Comparison of ENCODE assay signal across 12 cellular contexts in the genomic region with DNA sequence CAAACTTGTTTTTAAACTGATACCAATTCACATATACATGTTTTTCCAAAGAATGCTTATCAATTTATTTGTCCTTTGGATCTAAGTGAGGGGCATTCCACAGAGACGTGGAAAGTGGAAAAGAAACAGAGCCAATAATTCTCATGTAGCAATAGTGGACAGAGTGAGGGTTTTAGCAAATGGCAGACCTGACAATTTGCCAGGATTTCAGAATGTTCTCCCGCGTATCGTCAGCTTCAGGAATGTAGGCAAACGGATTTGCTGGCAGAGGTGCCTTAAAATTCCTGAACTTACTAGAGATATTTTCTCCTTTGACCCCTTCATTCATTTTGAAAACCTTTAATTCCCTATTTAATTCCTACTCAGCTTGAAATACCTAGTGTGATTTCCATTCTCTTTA.
"Had no signal": no experiment of that assay in that cellular context is flagged by ENCODE, and none has a peak within 500 bp of the region (broad histone marks: within the 10 kb centered on the region; RNA-seq: fewer than 3 reads in every experiment).

No MANE protein-coding gene starts in this region.

- H3K9me3 ChIP-seq: colonic mucosa had no signal

- H3K4me3 ChIP-seq: colonic mucosa, lung had no signal

- ATAC-seq: left cardiac atrium, T-helper 17 cell had no signal

- H3K36me3 ChIP-seq: colonic mucosa had no signal

- H3K27ac ChIP-seq: colonic mucosa had no signal

- DNase-seq: activated CD4-positive, alpha-beta T cell treated with anti-CD3 and anti-CD28 coated beads, Interleukin-2, amount 50 U/mL, for 1 hour; activated effector memory CD4-positive, alpha-beta T cell treated with Interleukin-2 at 50 U/mL for 16 hours; amygdala; colonic mucosa; effector CD4-positive, alpha-beta T cell; immature natural killer cell; left cardiac atrium; occipital lobe; stimulated activated CD4-positive, alpha-beta T cell treated with anti-CD3 and anti-CD28 coated beads, Interleukin-2, amount 100 ng/mL, for 48 hours; stimulated activated CD8-positive, alpha-beta memory T cell treated with anti-CD3 and anti-CD28 coated beads, Interleukin-4, amount 100 ng/mL, for 48 hours; T-helper 17 cell had no signal

- H3K27me3 ChIP-seq: colonic mucosa had no signal

- H3K4me1 ChIP-seq: colonic mucosa had no signal
